29 cellular contexts compared by ENCODE assay signal in the genomic region with DNA sequence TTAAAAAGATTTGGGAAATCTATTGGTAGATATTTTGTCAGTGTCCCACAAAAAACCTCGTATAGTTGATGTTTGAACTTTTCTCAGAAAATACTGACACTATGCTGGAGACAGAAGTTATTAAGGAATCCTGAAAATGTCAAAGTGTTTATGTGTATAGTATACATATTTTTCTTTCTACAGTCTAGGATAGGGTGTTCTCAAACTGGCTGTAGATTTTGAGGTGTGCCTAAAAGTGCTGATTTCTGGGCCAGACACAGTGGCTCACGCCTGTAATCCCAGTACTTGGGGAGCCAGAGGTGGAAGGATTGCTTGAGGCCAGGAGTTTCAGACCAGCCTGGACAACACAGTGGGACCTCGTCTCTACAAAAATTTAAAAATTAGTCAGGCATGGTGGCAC.
"Had no signal": no experiment of that assay in that cellular context is flagged by ENCODE, and none has a peak within 500 bp of the region (broad histone marks: within the 10 kb centered on the region; RNA-seq: fewer than 3 reads in every experiment).

No MANE protein-coding gene starts in this region.

- H3K9me3 Mint-ChIP-seq: activated CD4-positive, alpha-beta T cell treated with anti-CD3 and anti-CD28 coated beads, Interleukin-2, amount 10 ng/mL, durations not matched to agents 7 days and 5 days had no signal

- H3K27ac Mint-ChIP-seq: activated CD4-positive, alpha-beta T cell treated with anti-CD3 and anti-CD28 coated beads, Interleukin-2, amount 10 ng/mL, durations not matched to agents 7 days and 5 days; activated CD8-positive, alpha-beta T cell treated with anti-CD3 and anti-CD28 coated beads for 36 hours; activated naive CD8-positive, alpha-beta T cell; activated T-helper 17 cell treated with anti-CD3 and anti-CD28 coated beads, Interleukin-2, amount 50 U/mL, for 72 hours; effector memory CD8-positive, alpha-beta T cell had no signal

- H3K4me3 ChIP-seq: body of pancreas, esophagus squamous epithelium, gastroesophageal sphincter had no signal

- H3K36me3 Mint-ChIP-seq: activated naive CD8-positive, alpha-beta T cell had no signal

- H3K27me3 Mint-ChIP-seq: activated CD4-positive, alpha-beta T cell treated with anti-CD3 and anti-CD28 coated beads, Interleukin-2, amount 10 ng/mL, durations not matched to agents 7 days and 5 days; activated CD8-positive, alpha-beta T cell treated with anti-CD3 and anti-CD28 coated beads for 36 hours; activated naive CD8-positive, alpha-beta T cell; activated T-helper 17 cell treated with anti-CD3 and anti-CD28 coated beads, Interleukin-2, amount 50 U/mL, for 72 hours; effector memory CD8-positive, alpha-beta T cell had no signal

- FAIRE-seq: colon, endothelial cell of umbilical vein had no signal

- DNase-seq: activated CD4-positive, alpha-beta T cell treated with anti-CD3 and anti-CD28 coated beads for 1 hour; activated CD4-positive, alpha-beta T cell treated with anti-CD3 and anti-CD28 coated beads for 4 hours; activated CD4-positive, alpha-beta T cell treated with anti-CD3 and anti-CD28 coated beads, Interleukin-2, amount 10 ng/mL, durations not matched to agents 7 days and 5 days; activated CD4-positive, alpha-beta T cell treated with anti-CD3 and anti-CD28 coated beads, Interleukin-2, amount 50 U/mL, for 4 hours; activated CD8-positive, alpha-beta memory T cell treated with anti-CD3 and anti-CD28 coated beads for 24 hours; activated CD8-positive, alpha-beta T cell treated with anti-CD3 and anti-CD28 coated beads for 36 hours; activated effector memory CD4-positive, alpha-beta T cell treated with Interleukin-2 at 50 U/mL for 16 hours; activated gamma-delta T cell treated with Interleukin-2 at 50 U/mL for 16 hours; activated naive CD4-positive, alpha-beta T cell treated with anti-CD3 and anti-CD28 coated beads, Interleukin-2, amount 50 U/mL, for 16 hours; activated naive CD4-positive, alpha-beta T cell treated with Interleukin-2 at 50 U/mL for 16 hours; activated T-cell treated with anti-CD3 and anti-CD28 coated beads, Interleukin-2, amount 50 U/mL, for 4 hours; amniotic stem cell; anterior cingulate cortex; body of pancreas; caudate nucleus; cortex of kidney; dermis blood vessel endothelial cell; effector CD4-positive, alpha-beta T cell; effector memory CD8-positive, alpha-beta T cell; esophagus squamous epithelium; foreskin melanocyte; head of caudate nucleus; T-helper 2 cell had no signal

- H3K4me1 ChIP-seq: body of pancreas, esophagus squamous epithelium, gastroesophageal sphincter had no signal

- ATAC-seq: activated CD8-positive, alpha-beta T cell treated with anti-CD3 and anti-CD28 coated beads for 36 hours; activated T-cell treated with anti-CD3 and anti-CD28 coated beads, Interleukin-2, amount 50 U/mL, for 4 hours; activated T-helper 17 cell treated with anti-CD3 and anti-CD28 coated beads, Interleukin-2, amount 50 U/mL, for 72 hours; body of pancreas; effector memory CD8-positive, alpha-beta T cell; gastroesophageal sphincter had no signal

- H3K4me3 Mint-ChIP-seq: activated CD4-positive, alpha-beta T cell treated with anti-CD3 and anti-CD28 coated beads, Interleukin-2, amount 10 ng/mL, durations not matched to agents 7 days and 5 days; activated CD8-positive, alpha-beta T cell treated with anti-CD3 and anti-CD28 coated beads for 36 hours; activated naive CD8-positive, alpha-beta T cell; activated T-cell treated with anti-CD3 and anti-CD28 coated beads, Interleukin-2, amount 50 U/mL, for 4 hours; activated T-helper 17 cell treated with anti-CD3 and anti-CD28 coated beads, Interleukin-2, amount 50 U/mL, for 72 hours; effector memory CD8-positive, alpha-beta T cell had no signal

- H3K9me3 ChIP-seq: body of pancreas, esophagus squamous epithelium, gastroesophageal sphincter had no signal

- H3K4me1 Mint-ChIP-seq: activated CD4-positive, alpha-beta T cell treated with anti-CD3 and anti-CD28 coated beads, Interleukin-2, amount 10 ng/mL, durations not matched to agents 7 days and 5 days; activated T-helper 17 cell treated with anti-CD3 and anti-CD28 coated beads, Interleukin-2, amount 50 U/mL, for 72 hours had no signal

- H3K27ac ChIP-seq: body of pancreas, epithelial cell of prostate, esophagus squamous epithelium, gastroesophageal sphincter had no signal

- H3K27me3 ChIP-seq: body of pancreas, esophagus squamous epithelium, gastroesophageal sphincter had no signal

- H3K36me3 ChIP-seq: esophagus squamous epithelium, gastroesophageal sphincter had no signal
